30 cellular contexts compared by ENCODE assay signal in the genomic region with DNA sequence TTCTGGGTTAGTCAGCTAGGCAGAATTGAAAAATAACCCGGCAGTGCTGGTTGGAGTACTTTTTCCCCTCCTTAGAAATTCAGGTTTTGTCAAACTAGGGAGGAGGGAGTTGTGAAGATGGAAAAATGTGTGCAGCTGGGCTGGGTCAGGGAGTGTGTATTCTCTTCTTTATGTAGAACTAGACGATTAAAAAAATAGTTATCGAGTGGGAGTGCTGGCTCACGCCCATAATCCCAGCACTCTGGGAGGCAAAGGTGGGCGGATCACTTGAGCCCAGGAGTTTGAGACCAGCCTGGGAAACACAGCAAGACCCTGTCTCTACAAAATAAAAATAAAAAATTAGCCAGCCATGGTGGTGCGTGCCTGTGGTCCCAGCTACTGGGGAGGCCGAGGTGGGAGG.
"Had no signal": no experiment of that assay in that cellular context is flagged by ENCODE, and none has a peak within 500 bp of the region (broad histone marks: within the 10 kb centered on the region; RNA-seq: fewer than 3 reads in every experiment).

No MANE protein-coding gene starts in this region.

- H3K4me3 ChIP-seq: breast epithelium, gastroesophageal sphincter, left lung, lower lobe of right lung, prostate gland, skin epidermis, upper lobe of left lung, vagina had no signal

- H3K27ac ChIP-seq: breast epithelium, gastroesophageal sphincter, left lung, lower lobe of right lung, neutrophil, prostate gland, upper lobe of left lung, vagina had no signal

- H3K4me3 Mint-ChIP-seq: activated CD4-positive, alpha-beta memory T cell treated with anti-CD3 and anti-CD28 coated beads, Interleukin-2, amount 10 ng/mL, durations not matched to agents 7 days and 5 days; activated CD4-positive, alpha-beta T cell treated with anti-CD3 and anti-CD28 coated beads, Interleukin-2, amount 10 ng/mL, durations not matched to agents 7 days and 5 days; activated naive CD4-positive, alpha-beta T cell treated with anti-CD3 and anti-CD28 coated beads, Interleukin-2, amount 10 ng/mL, durations not matched to agents 7 days and 5 days; activated naive CD8-positive, alpha-beta T cell treated with anti-CD3 and anti-CD28 coated beads, Interleukin-2, amount 10 ng/mL, durations not matched to agents 7 days and 5 days; activated T-cell treated with anti-CD3 and anti-CD28 coated beads, Interleukin-2, amount 50 U/mL, for 24 hours; central memory CD8-positive, alpha-beta T cell; naive thymus-derived CD8-positive, alpha-beta T cell; WTC11 had no signal

- ATAC-seq: gastroesophageal sphincter; left lung; lower lobe of right lung; naive thymus-derived CD8-positive, alpha-beta T cell; sciatic nerve; stimulated activated naive CD8-positive, alpha-beta T cell treated with anti-CD3 and anti-CD28 coated beads, Interleukin-15, Interleukin-2, amounts not matched to agents 100 U/mL and 50 U/mL, for 24 hours; WTC11 had no signal

- H3K4me1 Mint-ChIP-seq: activated CD4-positive, alpha-beta memory T cell treated with anti-CD3 and anti-CD28 coated beads, Interleukin-2, amount 10 ng/mL, durations not matched to agents 7 days and 5 days; activated naive CD4-positive, alpha-beta T cell treated with anti-CD3 and anti-CD28 coated beads, Interleukin-2, amount 10 ng/mL, durations not matched to agents 7 days and 5 days; activated naive CD8-positive, alpha-beta T cell treated with anti-CD3 and anti-CD28 coated beads, Interleukin-2, amount 10 ng/mL, durations not matched to agents 7 days and 5 days had no signal

- H3K36me3 Mint-ChIP-seq: activated naive CD4-positive, alpha-beta T cell treated with anti-CD3 and anti-CD28 coated beads, Interleukin-2, amount 10 ng/mL, durations not matched to agents 7 days and 5 days; activated naive CD8-positive, alpha-beta T cell treated with anti-CD3 and anti-CD28 coated beads, Interleukin-2, amount 10 ng/mL, durations not matched to agents 7 days and 5 days; naive thymus-derived CD8-positive, alpha-beta T cell; WTC11 had no signal

- H3K27ac Mint-ChIP-seq: activated CD4-positive, alpha-beta memory T cell treated with anti-CD3 and anti-CD28 coated beads, Interleukin-2, amount 10 ng/mL, durations not matched to agents 7 days and 5 days; activated CD4-positive, alpha-beta T cell treated with anti-CD3 and anti-CD28 coated beads, Interleukin-2, amount 10 ng/mL, durations not matched to agents 7 days and 5 days; activated naive CD4-positive, alpha-beta T cell treated with anti-CD3 and anti-CD28 coated beads, Interleukin-2, amount 10 ng/mL, durations not matched to agents 7 days and 5 days; activated naive CD8-positive, alpha-beta T cell treated with anti-CD3 and anti-CD28 coated beads, Interleukin-2, amount 10 ng/mL, durations not matched to agents 7 days and 5 days; activated T-cell treated with anti-CD3 and anti-CD28 coated beads, Interleukin-2, amount 50 U/mL, for 24 hours; WTC11 had no signal

- H3K27me3 ChIP-seq: breast epithelium, gastroesophageal sphincter, left lung, upper lobe of left lung, vagina had no signal

- H3K27me3 Mint-ChIP-seq: activated CD4-positive, alpha-beta memory T cell treated with anti-CD3 and anti-CD28 coated beads, Interleukin-2, amount 10 ng/mL, durations not matched to agents 7 days and 5 days; activated T-cell treated with anti-CD3 and anti-CD28 coated beads, Interleukin-2, amount 50 U/mL, for 24 hours; central memory CD8-positive, alpha-beta T cell had no signal

- DNase-seq: activated CD4-positive, alpha-beta memory T cell treated with anti-CD3 and anti-CD28 coated beads, Interleukin-2, amount 10 ng/mL, durations not matched to agents 7 days and 5 days; activated CD4-positive, alpha-beta T cell treated with anti-CD3 and anti-CD28 coated beads for 1 hour; activated CD4-positive, alpha-beta T cell treated with anti-CD3 and anti-CD28 coated beads, Interleukin-2, amount 10 ng/mL, durations not matched to agents 7 days and 5 days; activated CD8-positive, alpha-beta memory T cell treated with anti-CD3 and anti-CD28 coated beads, Interleukin-2, amount 50 U/mL, for 48 hours; activated gamma-delta T cell; activated naive CD4-positive, alpha-beta T cell treated with anti-CD3 and anti-CD28 coated beads, Interleukin-2, amount 10 ng/mL, durations not matched to agents 7 days and 5 days; activated naive CD8-positive, alpha-beta T cell treated with anti-CD3 and anti-CD28 coated beads, Interleukin-2, amount 10 ng/mL, durations not matched to agents 7 days and 5 days; activated T-cell treated with anti-CD3 and anti-CD28 coated beads, Interleukin-2, amount 50 U/mL, for 24 hours; amniotic stem cell; effector memory CD4-positive, alpha-beta T cell; kidney glomerular epithelial cell; left lung; mesenchymal stem cell; naive thymus-derived CD8-positive, alpha-beta T cell; retina; stimulated activated CD4-positive, alpha-beta T cell treated with anti-CD3 and anti-CD28 coated beads, Interleukin-12 subunit alpha, Interleukin-12 subunit beta, amount 100 ng/mL, for 4 hours; stimulated activated CD4-positive, alpha-beta T cell treated with anti-CD3 and anti-CD28 coated beads, Interleukin-4, amount 100 ng/mL, for 1 hour; stimulated activated naive CD8-positive, alpha-beta T cell treated with anti-CD3 and anti-CD28 coated beads, Interleukin-15, Interleukin-2, amounts not matched to agents 100 U/mL and 50 U/mL, for 24 hours; T1000; upper lobe of left lung had no signal

- H3K9me3 Mint-ChIP-seq: activated CD4-positive, alpha-beta memory T cell treated with anti-CD3 and anti-CD28 coated beads, Interleukin-2, amount 10 ng/mL, durations not matched to agents 7 days and 5 days; activated CD4-positive, alpha-beta T cell treated with anti-CD3 and anti-CD28 coated beads, Interleukin-2, amount 10 ng/mL, durations not matched to agents 7 days and 5 days; activated naive CD4-positive, alpha-beta T cell treated with anti-CD3 and anti-CD28 coated beads, Interleukin-2, amount 10 ng/mL, durations not matched to agents 7 days and 5 days; activated naive CD8-positive, alpha-beta T cell treated with anti-CD3 and anti-CD28 coated beads, Interleukin-2, amount 10 ng/mL, durations not matched to agents 7 days and 5 days; activated T-cell treated with anti-CD3 and anti-CD28 coated beads, Interleukin-2, amount 50 U/mL, for 24 hours; central memory CD8-positive, alpha-beta T cell; naive thymus-derived CD8-positive, alpha-beta T cell; WTC11 had no signal

- H3K9me3 ChIP-seq: breast epithelium, gastroesophageal sphincter, left lung, lower lobe of right lung, neutrophil, prostate gland, upper lobe of left lung, vagina had no signal

- H3K36me3 ChIP-seq: breast epithelium, gastroesophageal sphincter, left lung, lower lobe of right lung, neutrophil, prostate gland, upper lobe of left lung, vagina had no signal

- H3K4me1 ChIP-seq: breast epithelium, left lung, prostate gland, upper lobe of left lung had no signal
